ENCODE assay signal across 1 cellular context in genomic region chr15:74845581-74845980, GRCh38.
TF ChIP-seq lines count a peak whose summit lies in the region.

No MANE protein-coding gene starts in this region.

TF ChIP-seq in HepG2, 621 proteins besides CTCF, POLR2A, EP300 and RAD21:
- 0 out of 2 replicates have a peak, but pooled peaks have one; percentile 16 for TF ChIP-seq ARID4A (CRISPR knock-in tag; IDR thresholded peaks at IDR 0.05; ENCODE audit: borderline replicate concordance)
- no peak for TF ChIP-seq STAT6 (CRISPR knock-in tag; IDR thresholded peaks at IDR 0.05; ENCODE audit: borderline replicate concordance)
